ENCODE assay signal across 1 cellular context in genomic region chr19:46016426-46017094, GRCh38.
TF ChIP-seq lines count a peak whose summit lies in the region.

No MANE protein-coding gene starts in this region.

TF ChIP-seq in GM23338, 12 proteins besides CTCF, POLR2A, EP300 and RAD21 (continued from another document):
- TF ChIP-seq ZNF462 (CRISPR knock-in tag; IDR thresholded peaks at IDR 0.05) (no peak), POLR2AphosphoS5 (IDR thresholded peaks at IDR 0.05; ENCODE audit: low read depth) (no peak), NANOG (IDR thresholded peaks at IDR 0.05; ENCODE audit: borderline replicate concordance) (no peak), JUNB (IDR thresholded peaks at IDR 0.05; ENCODE audit: unreplicated experiment) (no peak), CREB1 (CRISPR knock-in tag; IDR thresholded peaks at IDR 0.05; ENCODE audit: low read depth) (no peak), ZNF331 (CRISPR knock-in tag; IDR thresholded peaks at IDR 0.05; ENCODE audit: low read depth) (no peak)
TF ChIP-seq in GM23338: peak in this region for 0.
